Comparison of ENCODE assay signal across 11 cellular contexts in the genomic region with DNA sequence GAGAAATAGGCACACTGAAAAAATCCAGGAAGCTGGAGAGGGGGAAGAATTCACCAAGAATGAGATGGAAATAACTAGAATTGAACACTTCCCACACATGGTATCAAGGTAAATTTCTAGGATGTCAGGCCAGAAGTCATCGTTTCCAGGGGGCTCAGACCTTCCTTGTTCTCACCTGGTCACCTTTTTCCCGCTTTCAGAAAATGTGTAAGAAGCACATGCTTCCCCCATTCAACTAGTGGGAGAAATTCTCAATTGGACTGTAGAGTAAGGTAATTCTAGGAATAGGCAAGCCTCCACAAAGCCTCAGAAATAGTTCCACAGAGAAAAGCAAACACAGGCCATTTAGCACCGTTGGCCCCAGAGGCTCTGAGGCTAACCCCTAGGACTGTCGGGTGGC. TPM values are rescaled to one million over a fixed set of nuclear protein-coding genes. Genes with fewer than 3 reads are reported as not detected.
DNase-seq lines count a peak whose midpoint lies in the region; ATAC-seq and TF ChIP-seq lines count a peak whose summit lies in the region.
"Had no signal": no experiment of that assay in that cellular context is flagged by ENCODE, and none has a peak within 500 bp of the region (broad histone marks: within the 10 kb centered on the region; RNA-seq: fewer than 3 reads in every experiment).

No MANE protein-coding gene starts in this region.

- H3K27me3 ChIP-seq in sigmoid colon: no peaks in the 10 kb centered on the region

- TF ChIP-seq POLR2A in sigmoid colon (IDR thresholded peaks at IDR 0.05): no peak

- TF ChIP-seq CTCF in C4-2B (conservative IDR thresholded peaks at IDR 0.05) (no peak), glutamatergic neuron (IDR thresholded peaks at IDR 0.05; ENCODE audit: partially characterized antibody, unreplicated experiment) (no peak), sigmoid colon (IDR thresholded peaks at IDR 0.05) (no peak)

- H3K27ac Mint-ChIP-seq in glutamatergic neuron (ENCODE audit: unreplicated experiment): peak overlapping the region; percentile 99

- peak overlapping the region; percentile 37 for H3K9ac ChIP-seq in SK-N-MC (ENCODE audit: insufficient read length)

- H3K36me3 ChIP-seq in SK-N-MC (ENCODE audit: insufficient read depth, low read length): no peaks in the 10 kb centered on the region
- H3K36me3 ChIP-seq in sigmoid colon: no peaks in the 10 kb centered on the region

- 74 to 80% methylated on average over 4 of the region's 4 CpGs for WGBS in sigmoid colon, 2 donors

- no peaks in the 10 kb centered on the region for H3K36me3 Mint-ChIP-seq in glutamatergic neuron (ENCODE audit: unreplicated experiment)

- H3K27ac ChIP-seq in C4-2B (peak overlapping the region; percentile 87), SK-N-MC (peak overlapping the region; percentile 87), sigmoid colon (peak overlapping the region; percentile 93 to 99 (median 96))

- H3K9me3 ChIP-seq in SK-N-MC (ENCODE audit: low read depth, low read length) (no peaks in the 10 kb centered on the region), sigmoid colon (no peaks in the 10 kb centered on the region)

- peaks cover 35% of the 10 kb centered on the region for H3K27me3 Mint-ChIP-seq in glutamatergic neuron (ENCODE audit: unreplicated experiment)

- H3K4me3 ChIP-seq in SK-N-MC (peak overlapping the region; percentile 64), sigmoid colon (peak overlapping the region in 3 of 4 donors; percentile 14 to 32 (median 24))

- peaks cover 42% of the 10 kb centered on the region for H3K9me3 Mint-ChIP-seq in glutamatergic neuron (ENCODE audit: unreplicated experiment)

- no peak for ATAC-seq in GM18498 (IDR thresholded peaks at IDR 0.05; ENCODE audit: unreplicated experiment)

- peaks cover 41% of the 10 kb centered on the region for H3K4me1 Mint-ChIP-seq in glutamatergic neuron (ENCODE audit: low read depth, unreplicated experiment)

- TF ChIP-seq EP300 in sigmoid colon (IDR thresholded peaks at IDR 0.05): no peak

- intact Hi-C loops in sigmoid colon (cut with DNase I): no loop called here

- H3K4me1 ChIP-seq in sigmoid colon: peaks cover 0 to 40% (median 36%) of the 10 kb centered on the region in 4 donors

- no peak for DNase-seq in SK-N-MC (ENCODE audit: low read depth, low spot score)
- no peak for DNase-seq in glutamatergic neuron
- DNase-seq in sigmoid colon: no peak
- no peak for DNase-seq in HK-2 (ENCODE audit: unreplicated experiment)
- no peak for DNase-seq in NCI-H345 treated with DMSO at 0.1 percent for 48 hours (lab: John Stamatoyannopoulos, UW; ENCODE audit: unreplicated experiment)
- DNase-seq in NCI-H2029 treated with DMSO at 0.1 percent for 48 hours (lab: John Stamatoyannopoulos, UW): no peak
- DNase-seq: DMS 273 treated with DMSO at 0.1 percent for 48 hours, RPMI8226 had no signal

- peak overlapping the region; percentile 95 for H3K4me3 Mint-ChIP-seq in glutamatergic neuron (ENCODE audit: unreplicated experiment)

RNA-seq across cellular contexts. Expression of gene PTMS, which starts 2.8 kb away (rescaled TPM):
- 966 TPM for total RNA-seq in glutamatergic neuron (ENCODE audit: unreplicated experiment)
- 100 to 1,000 TPM; 196 to 392 (median 255) TPM for total RNA-seq in sigmoid colon
- polyA plus RNA-seq in sigmoid colon: 100 to 1,000 TPM in 2 of 3 donors, 10 to 100 TPM in 1; 93.2 to 198 (median 174) TPM

RNA-seq across cellular contexts. Expression of gene LAG3, which starts 8.9 kb away (rescaled TPM):
- total RNA-seq in glutamatergic neuron (ENCODE audit: unreplicated experiment) (7.3 TPM), sigmoid colon (1 to 10 TPM; 1.4 to 6.9 (median 3.0) TPM)
- polyA plus RNA-seq in sigmoid colon: 1 to 10 TPM in 2 of 3 donors, under 1 TPM in 1; 0.60 to 4.2 (median 1.4) TPM
- total RNA-seq: M059J had no signal

RNA-seq across cellular contexts. Expression of gene MLF2, which starts 10.4 kb away (rescaled TPM):
- total RNA-seq in glutamatergic neuron (ENCODE audit: unreplicated experiment) (228 TPM), sigmoid colon (100 to 1,000 TPM; 148 to 163 (median 159) TPM)
- 100 to 1,000 TPM; 157 to 220 (median 178) TPM for polyA plus RNA-seq in sigmoid colon

RNA-seq across cellular contexts. Expression of gene CD4, which starts 25.9 kb away (rescaled TPM):
- total RNA-seq in glutamatergic neuron (ENCODE audit: unreplicated experiment): 0.17 TPM
- 10 to 100 TPM in 3 of 4 donors, 1 to 10 TPM in 1; 2.5 to 12.8 (median 11.5) TPM for total RNA-seq in sigmoid colon
- polyA plus RNA-seq in sigmoid colon: 10 to 100 TPM in 2 of 3 donors, 1 to 10 TPM in 1; 4.8 to 29.7 (median 26.6) TPM
- total RNA-seq: M059J had no signal

RNA-seq across cellular contexts. Expression of gene COPS7A, which starts 39.5 kb away (rescaled TPM):
- total RNA-seq in glutamatergic neuron (ENCODE audit: unreplicated experiment): 25.9 TPM
- 10 to 100 TPM; 51.3 to 69.3 (median 60.1) TPM for total RNA-seq in sigmoid colon
- 10 to 100 TPM; 48.6 to 52.5 (median 52.3) TPM for polyA plus RNA-seq in sigmoid colon
